11 cellular contexts compared by ENCODE assay signal in the genomic region with DNA sequence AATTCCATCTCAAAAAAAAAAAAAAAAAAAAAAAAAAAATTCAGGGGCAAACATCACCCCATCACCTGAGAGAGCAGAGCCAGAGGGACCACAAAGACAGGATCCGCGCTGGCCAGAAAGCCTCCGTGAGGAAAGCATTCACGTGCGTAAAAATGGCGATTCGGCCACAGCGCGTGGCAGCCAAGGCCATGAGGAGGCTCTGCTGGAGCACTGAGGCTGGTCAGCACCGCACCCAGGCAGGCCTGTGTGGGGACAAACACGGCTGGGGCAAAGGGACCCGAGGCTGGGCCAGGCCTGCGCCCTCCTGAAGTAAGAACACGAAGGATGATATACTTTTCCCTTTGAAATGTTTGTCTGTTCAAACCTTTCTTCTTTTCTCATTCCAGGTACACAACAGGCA. TPM values are rescaled to one million over a fixed set of nuclear protein-coding genes. Genes with fewer than 3 reads are reported as not detected.
DNase-seq lines count a peak whose midpoint lies in the region; TF ChIP-seq lines count a peak whose summit lies in the region.
"Had no signal": no experiment of that assay in that cellular context is flagged by ENCODE, and none has a peak within 500 bp of the region (broad histone marks: within the 10 kb centered on the region; RNA-seq: fewer than 3 reads in every experiment).

No MANE protein-coding gene starts in this region.

- H3K9me3 ChIP-seq in BLaER1: no peaks in the 10 kb centered on the region
- no peaks in the 10 kb centered on the region for H3K9me3 ChIP-seq in mesenchymal stem cell (ENCODE audit: control insufficient read depth, low read length)
- H3K9me3 ChIP-seq in thyroid gland: no peaks in the 10 kb centered on the region
- H3K9me3 ChIP-seq: A549 had no signal

- H3K4me2 ChIP-seq in BLaER1 (peak overlapping the region; percentile 95), mesenchymal stem cell (ENCODE audit: low read length, poor library complexity, severe bottlenecking) (no peak overlapping the region)
- H3K4me2 ChIP-seq: A549 had no signal

- H2BK12ac ChIP-seq in mesenchymal stem cell (ENCODE audit: low read length in 2 of 2): peak overlapping the region in 1 of 2 experiments; percentile 65

- H2AK5ac ChIP-seq in mesenchymal stem cell (ENCODE audit: low read length, severe bottlenecking): no peak overlapping the region

- H3K27me3 ChIP-seq in BLaER1 (no peaks in the 10 kb centered on the region), mesenchymal stem cell (ENCODE audit: control insufficient read depth in 1 of 2, insufficient read depth in 1 of 2, low read length in 2 of 2) (no peaks in the 10 kb centered on the region), thyroid gland (no peaks in the 10 kb centered on the region)

- no peaks in the 10 kb centered on the region for H3K27me3 Mint-ChIP-seq in progenitor cell of endocrine pancreas
- H3K27me3 Mint-ChIP-seq: CD4-positive, CD25-positive, alpha-beta regulatory T cell had no signal

- no peak overlapping the region for H3K4me3 Mint-ChIP-seq in progenitor cell of endocrine pancreas (ENCODE audit: low read depth)

- peak overlapping the region; percentile 73 for H4K8ac ChIP-seq in mesenchymal stem cell (ENCODE audit: low read length)

- H3K79me1 ChIP-seq in mesenchymal stem cell (replicated peaks; ENCODE audit: low read length, poor library complexity, severe bottlenecking): peaks cover 36% of the 10 kb centered on the region

- 98% methylated on average over 14 of the region's 14 CpGs for WGBS in mesenchymal stem cell
- WGBS in thyroid gland, 2 donors: 95 to 96% methylated on average over 14 of the region's 14 CpGs

- H2AFZ ChIP-seq in mesenchymal stem cell (ENCODE audit: low read depth, low read length): no peak overlapping the region

- H3K36me3 ChIP-seq in BLaER1 (peaks cover 16% of the 10 kb centered on the region), mesenchymal stem cell (ENCODE audit: control insufficient read depth in 1 of 2, insufficient read depth in 2 of 2, low read depth in 1 of 2, low read length in 2 of 2) (peaks cover 24 to 40% of the 10 kb centered on the region in 2 experiments), thyroid gland (no peaks in the 10 kb centered on the region)

- H3K9ac ChIP-seq in BLaER1 (peak overlapping the region; percentile 65; the same call in 1 of the 2 replicates), mesenchymal stem cell (ENCODE audit: low read length) (no peak overlapping the region)

- H3K27ac Mint-ChIP-seq in progenitor cell of endocrine pancreas: no peak overlapping the region

- no peak for TF ChIP-seq POLR2A in thyroid gland (IDR thresholded peaks at IDR 0.05)

- no peaks in the 10 kb centered on the region for H3K9me3 Mint-ChIP-seq in progenitor cell of endocrine pancreas (ENCODE audit: low read depth)

- H2BK120ac ChIP-seq in mesenchymal stem cell (ENCODE audit: low read depth, low read length): no peak overlapping the region

- H3K4ac ChIP-seq in mesenchymal stem cell (ENCODE audit: low read depth in 1 of 2, low read length in 2 of 2): peak overlapping the region in 1 of 2 experiments; percentile 40

- H3K4me1 Mint-ChIP-seq in progenitor cell of endocrine pancreas (ENCODE audit: low read depth): peaks cover 3% of the 10 kb centered on the region

- intact Hi-C loops in thyroid gland (cut with DNase I): no loop called here

- no peak overlapping the region for H3K27ac ChIP-seq in BLaER1
- no peak overlapping the region for H3K27ac ChIP-seq in mesenchymal stem cell (ENCODE audit: low read length, poor library complexity, severe bottlenecking)
- H3K27ac ChIP-seq in thyroid gland: peak overlapping the region in 2 of 3 donors; percentile 7 to 69
- H3K27ac ChIP-seq: A549, HL-60 had no signal

- TF ChIP-seq CTCF in thyroid gland (IDR thresholded peaks at IDR 0.05): no peak
- no peak for TF ChIP-seq CTCF in progenitor cell of endocrine pancreas (IDR thresholded peaks at IDR 0.05; ENCODE audit: unreplicated experiment)

- peak overlapping the region; percentile 81 for H4K91ac ChIP-seq in mesenchymal stem cell (ENCODE audit: low read length)

- H3K36me3 Mint-ChIP-seq in progenitor cell of endocrine pancreas (ENCODE audit: insufficient read depth): peaks cover 5% of the 10 kb centered on the region

- no peak overlapping the region for H2BK15ac ChIP-seq in mesenchymal stem cell (ENCODE audit: low read depth, poor library complexity, severe bottlenecking)

- H3K23ac ChIP-seq in mesenchymal stem cell (ENCODE audit: low read length in 2 of 2): peak overlapping the region in 1 of 2 experiments; percentile 84

- peak; percentile 24 for DNase-seq in D341Med (ENCODE audit: low spot score)
- DNase-seq in mesenchymal stem cell: no peak
- DNase-seq in thyroid gland: no peak
- DNase-seq in activated gamma-delta T cell (lab: John Stamatoyannopoulos, UW): no peak
- DNase-seq in progenitor cell of endocrine pancreas (ENCODE audit: low spot score, unreplicated experiment): no peak
- DNase-seq: DMS 273 treated with DMSO at 0.1 percent for 48 hours, IMR-90 had no signal

- peaks cover 64% of the 10 kb centered on the region; the same call in 1 of the 2 replicates for H4K20me1 ChIP-seq in BLaER1

- H3K4me1 ChIP-seq in BLaER1 (peaks cover 54% of the 10 kb centered on the region), mesenchymal stem cell (ENCODE audit: control insufficient read depth, insufficient read depth, low read depth, low read length) (peaks cover 34% of the 10 kb centered on the region), thyroid gland (peaks cover 21 to 40% of the 10 kb centered on the region in 2 donors)
- H3K4me1 ChIP-seq: A549 had no signal

- 0 out of 2 replicates have a peak overlapping the region, but pooled peaks have one; percentile 47 for H3K4me3 ChIP-seq in BLaER1
- H3K4me3 ChIP-seq in mesenchymal stem cell (ENCODE audit: insufficient read depth in 1 of 2, low read depth in 1 of 2, low read length in 2 of 2): no peak overlapping the region
- H3K4me3 ChIP-seq in thyroid gland (replicated peaks in 1 of 3): no peak overlapping the region
- H3K4me3 ChIP-seq: A549 had no signal

- H3K18ac ChIP-seq in mesenchymal stem cell (ENCODE audit: low read depth in 1 of 2, low read length in 2 of 2): peak overlapping the region in 1 of 2 experiments; percentile 87

- H3K14ac ChIP-seq in mesenchymal stem cell (ENCODE audit: low read length in 2 of 2): peak overlapping the region in 1 of 2 experiments; percentile 73

- H2BK5ac ChIP-seq in mesenchymal stem cell (ENCODE audit: low read depth, low read length, poor library complexity, severe bottlenecking): no peak overlapping the region

RNA-seq across cellular contexts. Expression of a gene that starts 45.2 kb away (rescaled TPM):
- 102 TPM for polyA plus RNA-seq in mesenchymal stem cell (2013, experiment 1 of 2)
- polyA plus RNA-seq in mesenchymal stem cell (2013, experiment 2 of 2): 105 TPM
- total RNA-seq in thyroid gland (10 to 100 TPM; 51.8 to 84.3 (median 67.3) TPM), progenitor cell of endocrine pancreas (44.1 and 46.2 TPM in 2 replicates)

RNA-seq across cellular contexts. Expression of a gene that starts 53.8 kb away (rescaled TPM):
- polyA plus RNA-seq in mesenchymal stem cell (2013, experiment 1 of 2): 14.6 TPM
- 15.2 TPM for polyA plus RNA-seq in mesenchymal stem cell (2013, experiment 2 of 2)
- 10 to 100 TPM; 23.8 to 62.5 (median 54.9) TPM for total RNA-seq in thyroid gland
- total RNA-seq in progenitor cell of endocrine pancreas: 21.6 and 23.5 TPM in 2 replicates

RNA-seq across cellular contexts. Expression of a gene that starts 55.5 kb away (rescaled TPM):
- 24.1 TPM for polyA plus RNA-seq in mesenchymal stem cell (2013, experiment 1 of 2)
- 23.5 TPM for polyA plus RNA-seq in mesenchymal stem cell (2013, experiment 2 of 2)
- total RNA-seq in thyroid gland: 10 to 100 TPM; 23.0 to 70.0 (median 27.6) TPM
- 40.5 and 42.4 TPM in 2 replicates for total RNA-seq in progenitor cell of endocrine pancreas

Comparison
In these comparisons a context has a peak if more than half of its experiments do, and no peak if none do; other contexts are left out.
1. H3K27ac ChIP-seq: peak in thyroid gland (2 of 3); none in BLaER1 (single experiment) and mesenchymal stem cell (single experiment).